ENCODE assay signal across 19 cellular contexts in the genomic region with DNA sequence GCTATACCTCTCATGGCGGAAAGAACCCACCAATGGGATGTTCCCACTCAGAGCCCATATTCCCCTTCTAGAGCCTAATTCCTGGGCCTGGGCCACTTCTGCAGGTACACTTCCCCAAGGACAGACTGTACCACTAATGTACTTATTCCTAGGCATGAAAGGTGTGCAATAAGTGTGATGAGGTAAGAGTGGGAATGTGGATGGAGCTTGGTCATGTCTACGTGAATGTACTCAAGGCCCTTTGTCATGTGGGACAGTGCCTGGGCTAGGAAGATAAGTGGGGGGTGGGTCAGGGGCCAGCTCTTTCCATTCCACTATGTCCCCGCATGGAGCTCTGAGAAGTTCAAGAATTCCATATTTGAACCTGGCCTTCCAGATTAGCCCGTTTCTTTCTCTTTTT.
"Had no signal": no experiment of that assay in that cellular context is flagged by ENCODE, and none has a peak within 500 bp of the region (broad histone marks: within the 10 kb centered on the region; RNA-seq: fewer than 3 reads in every experiment).

No MANE protein-coding gene starts in this region.

- H3K27ac Mint-ChIP-seq: activated CD4-positive, alpha-beta memory T cell treated with anti-CD3 and anti-CD28 coated beads for 36 hours; activated naive CD4-positive, alpha-beta T cell treated with anti-CD3 and anti-CD28 coated beads, Interleukin-2, amount 50 U/mL, for 24 hours; brain; dendritic cell treated with granulocyte-macrophage colony-stimulating factor and Interleukin-4, amounts not matched to agents 40 ng/mL and 50 ng/mL, for 4 days; mesothelial cell of epicardium; type B pancreatic cell had no signal

- H3K9me3 Mint-ChIP-seq: activated CD4-positive, alpha-beta memory T cell treated with anti-CD3 and anti-CD28 coated beads for 36 hours; activated naive CD4-positive, alpha-beta T cell treated with anti-CD3 and anti-CD28 coated beads, Interleukin-2, amount 50 U/mL, for 24 hours; activated T-cell treated with anti-CD3 and anti-CD28 coated beads, Interleukin-2, amount 50 U/mL, for 4 hours; brain; dendritic cell treated with granulocyte-macrophage colony-stimulating factor and Interleukin-4, amounts not matched to agents 40 ng/mL and 50 ng/mL, for 4 days; mesothelial cell of epicardium; stimulated activated naive CD8-positive, alpha-beta T cell treated with anti-CD3 and anti-CD28 coated beads, Interleukin-15, amount 100 ng/mL, for 72 hours; type B pancreatic cell had no signal

- H3K27me3 Mint-ChIP-seq: activated CD4-positive, alpha-beta memory T cell treated with anti-CD3 and anti-CD28 coated beads for 36 hours; activated naive CD4-positive, alpha-beta T cell treated with anti-CD3 and anti-CD28 coated beads, Interleukin-2, amount 50 U/mL, for 24 hours; brain; stimulated activated naive CD8-positive, alpha-beta T cell treated with anti-CD3 and anti-CD28 coated beads, Interleukin-15, amount 100 ng/mL, for 72 hours; type B pancreatic cell had no signal

- H3K9me3 ChIP-seq: prostate gland, spleen had no signal

- H3K36me3 ChIP-seq: prostate gland, spleen had no signal

- H3K4me3 ChIP-seq: prostate gland, SK-N-MC, spleen had no signal

- DNase-seq: activated CD4-positive, alpha-beta memory T cell treated with anti-CD3 and anti-CD28 coated beads for 36 hours; activated CD4-positive, alpha-beta T cell treated with anti-CD3 and anti-CD28 coated beads for 1 hour; activated effector memory CD4-positive, alpha-beta T cell treated with anti-CD3 and anti-CD28 coated beads, Interleukin-2, amount 50 U/mL, for 16 hours; activated T-cell treated with anti-CD3 and anti-CD28 coated beads, Interleukin-2, amount 50 U/mL, for 4 hours; amygdala; effector memory CD4-positive, alpha-beta T cell; hippocampal formation; spleen; stimulated activated naive CD8-positive, alpha-beta T cell treated with anti-CD3 and anti-CD28 coated beads, Interleukin-15, amount 100 ng/mL, for 72 hours had no signal

- H3K4me3 Mint-ChIP-seq: activated CD4-positive, alpha-beta memory T cell treated with anti-CD3 and anti-CD28 coated beads for 36 hours; activated naive CD4-positive, alpha-beta T cell treated with anti-CD3 and anti-CD28 coated beads, Interleukin-2, amount 50 U/mL, for 24 hours; activated T-cell treated with anti-CD3 and anti-CD28 coated beads, Interleukin-2, amount 50 U/mL, for 4 hours; brain; dendritic cell treated with granulocyte-macrophage colony-stimulating factor and Interleukin-4, amounts not matched to agents 40 ng/mL and 50 ng/mL, for 4 days; mesothelial cell of epicardium; stimulated activated naive CD8-positive, alpha-beta T cell treated with anti-CD3 and anti-CD28 coated beads, Interleukin-15, amount 100 ng/mL, for 72 hours; type B pancreatic cell had no signal

- H3K27ac ChIP-seq: epithelial cell of prostate, prostate gland, SK-N-MC, spleen, VCaP had no signal

- H3K27me3 ChIP-seq: spleen had no signal

- ATAC-seq: activated T-cell treated with anti-CD3 and anti-CD28 coated beads, Interleukin-2, amount 50 U/mL, for 4 hours; sciatic nerve; stimulated activated naive CD8-positive, alpha-beta T cell treated with anti-CD3 and anti-CD28 coated beads, Interleukin-15, amount 100 ng/mL, for 72 hours had no signal

- H3K36me3 Mint-ChIP-seq: activated CD4-positive, alpha-beta memory T cell treated with anti-CD3 and anti-CD28 coated beads for 36 hours; brain; mesothelial cell of epicardium; type B pancreatic cell had no signal

- H3K4me1 ChIP-seq: prostate gland had no signal
